ENCODE assay signal across 20 cellular contexts in genomic region chr2:201458381-201458780, GRCh38. TPM values are rescaled to one million over a fixed set of nuclear protein-coding genes. Genes with fewer than 3 reads are reported as not detected.
A peak's percentile ranks its signal among the peaks of the same experiment; 100 is the strongest.
DNase-seq lines count a peak whose midpoint lies in the region; ATAC-seq, FAIRE-seq and TF ChIP-seq lines count a peak whose summit lies in the region.
"Had no signal": no experiment of that assay in that cellular context is flagged by ENCODE, and none has a peak within 500 bp of the region (broad histone marks: within the 10 kb centered on the region; RNA-seq: fewer than 3 reads in every experiment).

No MANE protein-coding gene starts in this region.

- H3K4me3 ChIP-seq in mucosa of descending colon (no peak overlapping the region), small intestine (ENCODE audit: low read depth in 1 of 2, low read length in 2 of 2) (no peak overlapping the region)
- H3K4me3 ChIP-seq: A549, GM23248, HAP-1 had no signal

- H3K9me3 ChIP-seq in mucosa of descending colon (no peaks in the 10 kb centered on the region), small intestine (ENCODE audit: control insufficient read depth, low read depth) (no peaks in the 10 kb centered on the region)
- H3K9me3 ChIP-seq: HAP-1 had no signal

- H3K27me3 Mint-ChIP-seq in activated naive CD8-positive, alpha-beta T cell = no peaks in the 10 kb centered on the region
- H3K27me3 Mint-ChIP-seq in activated naive CD8-positive, alpha-beta T cell treated with anti-CD3 and anti-CD28 coated beads, Interleukin-2, amount 50 U/mL, for 24 hours = no peaks in the 10 kb centered on the region
- H3K27me3 Mint-ChIP-seq in endothelial cell (ENCODE audit: unreplicated experiment) = no peaks in the 10 kb centered on the region
- H3K27me3 Mint-ChIP-seq: CD4-positive, alpha-beta T cell; IgD-negative memory B cell had no signal

- H3K27ac ChIP-seq in small intestine (ENCODE audit: low read depth in 1 of 2, low read length in 1 of 2) = no peak overlapping the region
- H3K27ac ChIP-seq: 22Rv1, A549, C4-2B, GM23248, HL-60 had no signal

- TF ChIP-seq CTCF in mucosa of descending colon (IDR thresholded peaks at IDR 0.05) (no peak), endothelial cell (IDR thresholded peaks at IDR 0.05; ENCODE audit: unreplicated experiment) (no peak), GM10266 (IDR thresholded peaks at IDR 0.05; ENCODE audit: control insufficient read depth, insufficient read depth, low read depth, missing control alignments) (no peak)

- H3K27ac Mint-ChIP-seq in activated naive CD8-positive, alpha-beta T cell = peak overlapping the region; percentile 4
- H3K27ac Mint-ChIP-seq in activated naive CD8-positive, alpha-beta T cell treated with anti-CD3 and anti-CD28 coated beads, Interleukin-2, amount 50 U/mL, for 24 hours = no peak overlapping the region
- H3K27ac Mint-ChIP-seq in endothelial cell (ENCODE audit: unreplicated experiment) = no peak overlapping the region
- H3K27ac Mint-ChIP-seq: CD4-positive, alpha-beta T cell; IgD-negative memory B cell had no signal

- peak; percentile 36 for FAIRE-seq in small intestine (lab: Jason Lieb, UNC)
- FAIRE-seq: A549, D721Med, GM12892, GM18507 had no signal

- H3K36me3 ChIP-seq in mucosa of descending colon (ENCODE audit: low read depth) (no peaks in the 10 kb centered on the region), small intestine (ENCODE audit: control insufficient read depth in 2 of 2, insufficient read depth in 2 of 2, low read length in 2 of 2) (peaks cover 2 to 9% of the 10 kb centered on the region in 2 donors)

- no peaks in the 10 kb centered on the region for H3K4me1 ChIP-seq in mucosa of descending colon (ENCODE audit: low read depth)
- H3K4me1 ChIP-seq in small intestine (ENCODE audit: control insufficient read depth in 2 of 2, insufficient read depth in 1 of 2, low read depth in 1 of 2, low read length in 1 of 2) = peaks cover 0 to 8% of the 10 kb centered on the region in 2 donors
- H3K4me1 ChIP-seq: A549, Caco-2 had no signal

- no peak overlapping the region for H3K4me3 Mint-ChIP-seq in activated naive CD8-positive, alpha-beta T cell
- no peak overlapping the region for H3K4me3 Mint-ChIP-seq in activated naive CD8-positive, alpha-beta T cell treated with anti-CD3 and anti-CD28 coated beads, Interleukin-2, amount 50 U/mL, for 24 hours
- H3K4me3 Mint-ChIP-seq in endothelial cell (ENCODE audit: unreplicated experiment) = no peak overlapping the region
- H3K4me3 Mint-ChIP-seq: CD4-positive, alpha-beta T cell; IgD-negative memory B cell had no signal

- peaks cover 4% of the 10 kb centered on the region for H3K9me3 Mint-ChIP-seq in activated naive CD8-positive, alpha-beta T cell (ENCODE audit: low read depth)
- no peaks in the 10 kb centered on the region for H3K9me3 Mint-ChIP-seq in activated naive CD8-positive, alpha-beta T cell treated with anti-CD3 and anti-CD28 coated beads, Interleukin-2, amount 50 U/mL, for 24 hours
- H3K9me3 Mint-ChIP-seq in endothelial cell (ENCODE audit: unreplicated experiment) = peaks cover 3% of the 10 kb centered on the region
- H3K9me3 Mint-ChIP-seq: CD4-positive, alpha-beta T cell had no signal

- DNase-seq in activated naive CD8-positive, alpha-beta T cell treated with anti-CD3 and anti-CD28 coated beads, Interleukin-2, amount 50 U/mL, for 24 hours = no peak
- peak in 1 of 3 donors; percentile 46 for DNase-seq in mucosa of descending colon
- peak; percentile 54 for DNase-seq in small intestine
- DNase-seq in endothelial cell (ENCODE audit: low spot score) = no peak
- no peak for DNase-seq in NCI-H446 treated with DMSO at 0.1 percent for 48 hours (lab: John Stamatoyannopoulos, UW)
- DNase-seq in GM10266 (ENCODE audit: extremely low spot score) = no peak
- DNase-seq: AML-193; Caco-2; CD4-positive, alpha-beta T cell; GM23248 had no signal

- ATAC-seq in activated naive CD8-positive, alpha-beta T cell treated with anti-CD3 and anti-CD28 coated beads, Interleukin-2, amount 50 U/mL, for 24 hours = no peak
- ATAC-seq in mucosa of descending colon = peak; percentile 89
- ATAC-seq: A549 had no signal

- peaks cover 32% of the 10 kb centered on the region for H3K36me3 Mint-ChIP-seq in activated naive CD8-positive, alpha-beta T cell
- H3K36me3 Mint-ChIP-seq in activated naive CD8-positive, alpha-beta T cell treated with anti-CD3 and anti-CD28 coated beads, Interleukin-2, amount 50 U/mL, for 24 hours (ENCODE audit: low read depth) = peaks cover 22% of the 10 kb centered on the region
- peaks cover 16% of the 10 kb centered on the region for H3K36me3 Mint-ChIP-seq in endothelial cell (ENCODE audit: low read depth, unreplicated experiment)

- H3K27me3 ChIP-seq in small intestine (ENCODE audit: control insufficient read depth in 2 of 2, insufficient read depth in 2 of 2, low read length in 2 of 2) = no peaks in the 10 kb centered on the region

- intact Hi-C loops in mucosa of descending colon (cut with DNase I, micrococcal nuclease) = no loop called here

- peaks cover 5% of the 10 kb centered on the region for H3K4me1 Mint-ChIP-seq in activated naive CD8-positive, alpha-beta T cell (ENCODE audit: low read depth)
- H3K4me1 Mint-ChIP-seq in activated naive CD8-positive, alpha-beta T cell treated with anti-CD3 and anti-CD28 coated beads, Interleukin-2, amount 50 U/mL, for 24 hours = peaks cover under 1% of the 10 kb centered on the region
- no peaks in the 10 kb centered on the region for H3K4me1 Mint-ChIP-seq in endothelial cell (ENCODE audit: unreplicated experiment)

RNA-seq across cellular contexts. Expression of gene STRADB, which starts 6.8 kb away (rescaled TPM):
- total RNA-seq in mucosa of descending colon (10 to 100 TPM; 47.4 to 79.1 (median 62.1) TPM), endothelial cell (ENCODE audit: unreplicated experiment) (18.5 TPM)
- polyA plus RNA-seq in small intestine = 100 to 1,000 TPM in 1 of 3 donors, 10 to 100 TPM in 2; 30.3 to 160 (median 51.3) TPM

RNA-seq across cellular contexts. Expression of gene TRAK2, which starts 7.1 kb away (rescaled TPM):
- total RNA-seq in mucosa of descending colon (10 to 100 TPM; 65.6 to 82.2 (median 76.0) TPM), endothelial cell (ENCODE audit: unreplicated experiment) (18.4 TPM)
- 10 to 100 TPM; 13.4 to 25.7 (median 17.3) TPM for polyA plus RNA-seq in small intestine
